8 cellular contexts compared by ENCODE assay signal in the genomic region with DNA sequence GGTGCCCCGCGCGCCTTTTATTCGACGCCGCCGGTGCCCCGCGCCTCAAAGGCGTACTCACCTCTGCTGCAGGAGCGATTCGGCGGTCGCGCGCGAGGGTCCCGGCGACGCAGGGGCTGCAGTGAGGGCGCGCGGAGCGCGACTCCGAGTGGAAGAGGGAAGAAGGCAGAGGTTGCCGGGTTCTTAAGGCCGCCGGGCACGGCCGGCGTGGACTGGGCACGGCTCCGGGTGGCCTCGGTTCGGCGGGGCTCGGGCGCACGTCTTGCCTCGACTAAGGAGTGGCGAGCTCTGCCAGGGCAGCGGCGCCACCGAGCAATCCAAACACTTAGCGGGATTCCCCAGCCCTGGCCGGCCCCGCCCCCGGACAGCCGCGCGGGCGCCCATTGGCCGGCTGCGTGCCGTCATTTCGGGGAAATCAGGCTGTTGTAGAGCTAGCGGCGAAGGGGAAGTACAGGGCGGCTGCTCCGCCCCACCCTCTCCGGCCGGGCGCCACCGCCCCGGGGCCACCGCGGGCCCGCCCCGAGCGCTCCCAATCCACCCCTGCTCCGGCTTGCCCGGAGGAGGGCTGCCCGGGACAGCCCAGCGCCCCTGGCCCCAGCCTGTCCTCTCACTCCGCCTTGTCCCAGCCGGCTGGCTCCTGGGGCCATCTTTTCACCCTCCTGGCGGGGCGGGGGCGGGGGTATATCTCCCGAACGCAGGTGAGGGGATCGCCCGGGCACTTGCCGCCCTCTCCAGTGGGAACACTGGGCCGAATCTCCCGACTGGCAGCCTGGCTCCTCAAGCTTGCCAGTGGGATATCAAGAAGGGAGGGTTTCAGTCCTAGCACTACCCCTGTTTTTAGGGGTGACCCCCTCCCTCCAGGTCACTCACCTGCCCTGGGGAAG. TPM values are rescaled to one million over a fixed set of nuclear protein-coding genes. Genes with fewer than 3 reads are reported as not detected.
DNase-seq lines count a peak whose midpoint lies in the region; ATAC-seq and TF ChIP-seq lines count a peak whose summit lies in the region.

A gene with protein sequence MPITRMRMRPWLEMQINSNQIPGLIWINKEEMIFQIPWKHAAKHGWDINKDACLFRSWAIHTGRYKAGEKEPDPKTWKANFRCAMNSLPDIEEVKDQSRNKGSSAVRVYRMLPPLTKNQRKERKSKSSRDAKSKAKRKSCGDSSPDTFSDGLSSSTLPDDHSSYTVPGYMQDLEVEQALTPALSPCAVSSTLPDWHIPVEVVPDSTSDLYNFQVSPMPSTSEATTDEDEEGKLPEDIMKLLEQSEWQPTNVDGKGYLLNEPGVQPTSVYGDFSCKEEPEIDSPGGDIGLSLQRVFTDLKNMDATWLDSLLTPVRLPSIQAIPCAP (minus strand): TSS at position 290 of the 884 bp plus-strand sequence. CDS start 1,295 bp downstream, outside the sequence.

- no peak for TF ChIP-seq RAD21 in liver (IDR thresholded peaks at IDR 0.05)

- H3K9ac ChIP-seq in liver (ENCODE audit: low read depth in 1 of 2, low read length in 2 of 2), result peak within 1 kb of the TSS; percentile 84 to 85

- peak within 1 kb of the TSS; percentile 94 to 98 (median 98) for H3K27ac Mint-ChIP-seq in CD4-positive, CD25-positive, alpha-beta regulatory T cell

- peaks cover 33% of the 10 kb centered on the region for H3K36me3 Mint-ChIP-seq in CD4-positive, CD25-positive, alpha-beta regulatory T cell

- peaks cover 14 to 77% (median 46%) of the 10 kb centered on the region in 4 donors for H3K4me1 Mint-ChIP-seq in CD4-positive, CD25-positive, alpha-beta regulatory T cell

- DNase-seq in CD4-positive, CD25-positive, alpha-beta regulatory T cell, result peak; percentile 97 to 98 (median 98)
- DNase-seq in NCI-H774 (lab: John Stamatoyannopoulos, UW) (peak; percentile 91), dermis blood vessel endothelial cell (peak; percentile 97)
- DNase-seq in activated CD4-positive, alpha-beta T cell treated with anti-CD3 and anti-CD28 coated beads, Interleukin-2, amount 50 U/mL, for 4 hours, result peak; percentile 99
- peak; percentile 98 to 99 for DNase-seq in stimulated activated CD4-positive, alpha-beta T cell treated with anti-CD3 and anti-CD28 coated beads, Interleukin-4, amount 100 ng/mL, for 4 hours

- H3K27ac ChIP-seq in CD4-positive, CD25-positive, alpha-beta regulatory T cell (ENCODE audit: insufficient read depth, low read length, poor library complexity, severe bottlenecking), result peak within 1 kb of the TSS; percentile 99
- peak within 1 kb of the TSS; percentile 97 to 98 for H3K27ac ChIP-seq in liver (ENCODE audit: low read depth in 1 of 2, low read length in 2 of 2)

- peak within 1 kb of the TSS; percentile 99 for H3K4me3 ChIP-seq in CD4-positive, CD25-positive, alpha-beta regulatory T cell (ENCODE audit: low read depth, low read length)
- peak within 1 kb of the TSS; percentile 74 to 97 (median 93) for H3K4me3 ChIP-seq in liver (ENCODE audit: low read depth in 1 of 3, low read length in 3 of 3)

- H3K9me3 Mint-ChIP-seq in CD4-positive, CD25-positive, alpha-beta regulatory T cell, result no peaks in the 10 kb centered on the region

- TF ChIP-seq CTCF in liver (IDR thresholded peaks at IDR 0.05; ENCODE audit: low read depth, low read length, missing input control), result no peak

- no peaks in the 10 kb centered on the region for H3K27me3 Mint-ChIP-seq in CD4-positive, CD25-positive, alpha-beta regulatory T cell

- no peaks in the 10 kb centered on the region for H3K9me3 ChIP-seq in CD4-positive, CD25-positive, alpha-beta regulatory T cell (ENCODE audit: control insufficient read depth in 2 of 2, low read length in 2 of 2)
- H3K9me3 ChIP-seq in liver (ENCODE audit: control insufficient read depth in 4 of 4, low read length in 3 of 4), result no peaks in the 10 kb centered on the region

- WGBS in liver, result under 1% methylated on average over 87 of the region's 87 CpGs

- H3K36me3 ChIP-seq in CD4-positive, CD25-positive, alpha-beta regulatory T cell (ENCODE audit: control insufficient read depth, insufficient read depth, low read length), result peaks cover 41% of the 10 kb centered on the region
- peaks cover 11 to 31% (median 26%) of the 10 kb centered on the region in 4 donors for H3K36me3 ChIP-seq in liver (ENCODE audit: control insufficient read depth in 4 of 4, insufficient read depth in 3 of 4, low read depth in 1 of 4, low read length in 3 of 4)

- H3K27me3 ChIP-seq in CD4-positive, CD25-positive, alpha-beta regulatory T cell (ENCODE audit: control insufficient read depth, insufficient read depth, low read length), result no peaks in the 10 kb centered on the region
- H3K27me3 ChIP-seq in liver (ENCODE audit: control insufficient read depth in 4 of 4, insufficient read depth in 4 of 4, low read length in 3 of 4), result no peaks in the 10 kb centered on the region

- peak within 1 kb of the TSS; percentile 96 to 98 (median 96) for H3K4me3 Mint-ChIP-seq in CD4-positive, CD25-positive, alpha-beta regulatory T cell

- peak; percentile 77 for ATAC-seq in CD4-positive, CD25-positive, alpha-beta regulatory T cell (ENCODE audit: low read depth in 2 of 2)
- ATAC-seq in GM19395 (IDR thresholded peaks at IDR 0.05; ENCODE audit: unreplicated experiment), result peak; percentile 81
- ATAC-seq in HG03558 (IDR thresholded peaks at IDR 0.05; ENCODE audit: extremely low read depth, unreplicated experiment), result peak; percentile 62

- peaks cover 77% of the 10 kb centered on the region for H3K4me1 ChIP-seq in CD4-positive, CD25-positive, alpha-beta regulatory T cell (ENCODE audit: control insufficient read depth, insufficient read depth, low read length, poor library complexity, severe bottlenecking)
- peaks cover 4 to 68% (median 53%) of the 10 kb centered on the region in 4 donors for H3K4me1 ChIP-seq in liver (ENCODE audit: control insufficient read depth in 4 of 4, insufficient read depth in 4 of 4, low read length in 3 of 4)

TF ChIP-seq in liver, 16 proteins besides CTCF, POLR2A, EP300 and RAD21:
- TF ChIP-seq HNF4A (conservative IDR thresholded peaks at IDR 0.05), result no peak
- peak; percentile 68 for TF ChIP-seq SP1 (IDR thresholded peaks at IDR 0.05)
- peak; percentile 8 for TF ChIP-seq FOXA1 (IDR thresholded peaks at IDR 0.05)
- TF ChIP-seq, protein P1, sequence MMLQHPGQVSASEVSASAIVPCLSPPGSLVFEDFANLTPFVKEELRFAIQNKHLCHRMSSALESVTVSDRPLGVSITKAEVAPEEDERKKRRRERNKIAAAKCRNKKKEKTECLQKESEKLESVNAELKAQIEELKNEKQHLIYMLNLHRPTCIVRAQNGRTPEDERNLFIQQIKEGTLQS (IDR thresholded peaks at IDR 0.05), result no peak
- TF ChIP-seq EGR1 (IDR thresholded peaks at IDR 0.05; ENCODE audit: low read depth in 2 of 2), result peak in 1 of 2 donors; percentile 38
- peak; percentile 92 for TF ChIP-seq TAF1 (conservative IDR thresholded peaks at IDR 0.05)
- TF ChIP-seq, protein P2, sequence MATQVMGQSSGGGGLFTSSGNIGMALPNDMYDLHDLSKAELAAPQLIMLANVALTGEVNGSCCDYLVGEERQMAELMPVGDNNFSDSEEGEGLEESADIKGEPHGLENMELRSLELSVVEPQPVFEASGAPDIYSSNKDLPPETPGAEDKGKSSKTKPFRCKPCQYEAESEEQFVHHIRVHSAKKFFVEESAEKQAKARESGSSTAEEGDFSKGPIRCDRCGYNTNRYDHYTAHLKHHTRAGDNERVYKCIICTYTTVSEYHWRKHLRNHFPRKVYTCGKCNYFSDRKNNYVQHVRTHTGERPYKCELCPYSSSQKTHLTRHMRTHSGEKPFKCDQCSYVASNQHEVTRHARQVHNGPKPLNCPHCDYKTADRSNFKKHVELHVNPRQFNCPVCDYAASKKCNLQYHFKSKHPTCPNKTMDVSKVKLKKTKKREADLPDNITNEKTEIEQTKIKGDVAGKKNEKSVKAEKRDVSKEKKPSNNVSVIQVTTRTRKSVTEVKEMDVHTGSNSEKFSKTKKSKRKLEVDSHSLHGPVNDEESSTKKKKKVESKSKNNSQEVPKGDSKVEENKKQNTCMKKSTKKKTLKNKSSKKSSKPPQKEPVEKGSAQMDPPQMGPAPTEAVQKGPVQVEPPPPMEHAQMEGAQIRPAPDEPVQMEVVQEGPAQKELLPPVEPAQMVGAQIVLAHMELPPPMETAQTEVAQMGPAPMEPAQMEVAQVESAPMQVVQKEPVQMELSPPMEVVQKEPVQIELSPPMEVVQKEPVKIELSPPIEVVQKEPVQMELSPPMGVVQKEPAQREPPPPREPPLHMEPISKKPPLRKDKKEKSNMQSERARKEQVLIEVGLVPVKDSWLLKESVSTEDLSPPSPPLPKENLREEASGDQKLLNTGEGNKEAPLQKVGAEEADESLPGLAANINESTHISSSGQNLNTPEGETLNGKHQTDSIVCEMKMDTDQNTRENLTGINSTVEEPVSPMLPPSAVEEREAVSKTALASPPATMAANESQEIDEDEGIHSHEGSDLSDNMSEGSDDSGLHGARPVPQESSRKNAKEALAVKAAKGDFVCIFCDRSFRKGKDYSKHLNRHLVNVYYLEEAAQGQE (IDR thresholded peaks at IDR 0.05), result peak; percentile 95

RNA-seq across cellular contexts. Expression of the gene that starts here (rescaled TPM):
- 924 TPM for total RNA-seq in CD4-positive, CD25-positive, alpha-beta regulatory T cell
- 100 to 1,000 TPM; 160 to 202 (median 190) TPM for polyA plus RNA-seq in CD4-positive, CD25-positive, alpha-beta regulatory T cell
- total RNA-seq in dermis blood vessel endothelial cell, result 26.4 TPM in 2 replicates
- 10 to 100 TPM in 1 of 2 donors, 1 to 10 TPM in 1; 9.5 to 42.6 TPM for total RNA-seq in liver
- 10 to 100 TPM; 22.1 to 27.3 TPM for polyA plus RNA-seq in liver

Comparison
In these comparisons a context has a peak if more than half of its experiments do, and no peak if none do; other contexts are left out.
1. Peak in every context shown above with its lines: DNase-seq, ATAC-seq, H3K4me3 ChIP-seq and H3K27ac ChIP-seq.
2. RNA of the gene that starts here (total RNA-seq): 924 TPM in CD4-positive, CD25-positive, alpha-beta regulatory T cell (single experiment); 9.5 to 42.6 TPM in liver and 26.4 TPM in dermis blood vessel endothelial cell; every median in the first group is over 10 times any median in the second.
3. RNA of the gene that starts here (polyA plus RNA-seq): 160 to 202 TPM in CD4-positive, CD25-positive, alpha-beta regulatory T cell; 22.1 to 27.3 TPM in liver; every median in the first group is over 4 times any median in the second.